In the genomic region with DNA sequence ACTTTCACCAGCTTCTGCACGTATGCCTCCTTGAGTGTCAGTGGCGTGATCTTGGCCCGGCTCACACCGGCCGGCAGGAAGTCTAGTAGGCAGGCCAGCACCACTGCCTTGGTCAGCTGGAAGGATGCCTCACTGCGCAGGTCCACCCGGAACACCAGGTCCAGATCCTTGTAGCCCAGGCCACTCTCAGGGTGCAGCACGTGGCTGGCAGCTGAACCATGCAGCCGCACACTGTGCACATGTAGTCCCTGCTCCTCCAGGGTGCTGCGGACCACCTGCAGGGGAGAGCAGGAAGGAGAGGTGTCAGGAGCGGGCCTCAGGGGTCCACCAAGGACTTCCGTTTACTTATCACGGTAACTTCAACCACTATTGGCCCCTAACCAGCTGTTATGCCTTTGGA, we compare ENCODE assay signal across 31 cellular contexts. TPM values are rescaled to one million over a fixed set of nuclear protein-coding genes. Genes with fewer than 3 reads are reported as not detected.
DNase-seq lines count a peak whose midpoint lies in the region; ATAC-seq and TF ChIP-seq lines count a peak whose summit lies in the region.
"Had no signal": no experiment of that assay in that cellular context is flagged by ENCODE, and none has a peak within 500 bp of the region (broad histone marks: within the 10 kb centered on the region; RNA-seq: fewer than 3 reads in every experiment).

No MANE protein-coding gene starts in this region.

- intact Hi-C loops in breast epithelium (cut with DNase I; ENCODE audit: low total_unique reads) (no loop called here), mammary epithelial cell (cut with micrococcal nuclease) (no loop called here), esophagus muscularis mucosa (cut with DNase I) (no loop called here), lower lobe of right lung (cut with DNase I) (no loop called here)

- dilution Hi-C loops in mammary epithelial cell (cut with HindIII; ENCODE audit: low sequenced_read_pairs): no loop called here

- H3K36me3 ChIP-seq in breast epithelium (no peaks in the 10 kb centered on the region), mammary epithelial cell (ENCODE audit: insufficient read depth, low read length) (peaks cover 9% of the 10 kb centered on the region), esophagus muscularis mucosa (peaks cover 10 to 28% (median 24%) of the 10 kb centered on the region in 4 donors), lower lobe of right lung (peaks cover 9% of the 10 kb centered on the region)
- H3K36me3 ChIP-seq: ovary, spleen had no signal

- H3K9me3 ChIP-seq in breast epithelium (no peaks in the 10 kb centered on the region), mammary epithelial cell (replicated peaks; ENCODE audit: insufficient read depth, low read length) (no peaks in the 10 kb centered on the region), esophagus muscularis mucosa (no peaks in the 10 kb centered on the region), lower lobe of right lung (no peaks in the 10 kb centered on the region)
- H3K9me3 ChIP-seq: ovary, spleen, testis had no signal

- no peak overlapping the region for H3K4me2 ChIP-seq in mammary epithelial cell (ENCODE audit: insufficient read depth, low read depth, low read length)

- in situ Hi-C loops in mammary epithelial cell (cut with MboI; ENCODE audit: low sequenced_read_pairs in 2 of 2): no loop called here

- TF ChIP-seq CTCF in breast epithelium (IDR thresholded peaks at IDR 0.05) (no peak), mammary epithelial cell (conservative IDR thresholded peaks at IDR 0.05 in 1 of 2, IDR thresholded peaks at IDR 0.05 in 1 of 2; ENCODE audit: extremely low read depth in 1 of 2, insufficient read depth in 1 of 2, low read depth in 1 of 2, low read length in 2 of 2) (no peak), esophagus muscularis mucosa (IDR thresholded peaks at IDR 0.05) (no peak), lower lobe of right lung (IDR thresholded peaks at IDR 0.05) (no peak)

- H3K4me1 ChIP-seq in breast epithelium (peaks cover 9 to 42% of the 10 kb centered on the region in 2 donors), mammary epithelial cell (ENCODE audit: insufficient read depth, low read length) (peaks cover 89% of the 10 kb centered on the region), esophagus muscularis mucosa (peaks cover 67 to 94% (median 90%) of the 10 kb centered on the region in 4 donors), lower lobe of right lung (peaks cover 68% of the 10 kb centered on the region)

- CTCF ChIA-PET in mammary epithelial cell (lab: Charles Lee; ENCODE audit: low non-redundant PET) (interaction anchor here (0.6 kb wide), 1 partner anchor 39 kb away, joined by 6 read pairs; no protein-coding TSS in a partner anchor), HEK293T (lab: Yijun Ruan, JAX) (interaction anchor here (1.3 kb wide), 1 partner anchor 9 kb away, joined by 3 read pairs; no protein-coding TSS in a partner anchor)

- H4K20me1 ChIP-seq in mammary epithelial cell (ENCODE audit: insufficient read depth, low read length): no peaks in the 10 kb centered on the region

- no peak for ATAC-seq in lower lobe of right lung
- ATAC-seq in GM21737 (IDR thresholded peaks at IDR 0.05; ENCODE audit: unreplicated experiment): no peak
- ATAC-seq in HG03521 (IDR thresholded peaks at IDR 0.05; ENCODE audit: unreplicated experiment): no peak
- ATAC-seq: CD8-positive, alpha-beta T cell; naive thymus-derived CD4-positive, alpha-beta T cell; stimulated activated memory B cell treated with anti-CD40 and anti-IgM and Interleukin-4, amounts not matched to agents 10 μg/mL and 1 μg/mL and 100 μg/mL, for 72 hours had no signal

- POLR2A ChIA-PET in HEK293T (lab: Yijun Ruan, JAX): no interaction called here

- H3K79me2 ChIP-seq in mammary epithelial cell (ENCODE audit: insufficient read depth, low read length): peaks cover 47% of the 10 kb centered on the region

- 84% methylated on average over 9 of the region's 13 CpGs for WGBS in mammary epithelial cell (ENCODE audit: low coverage, missing lambda C conversion rate)
- WGBS in esophagus muscularis mucosa: 66% methylated on average over 13 of the region's 13 CpGs

- DNase-seq in breast epithelium (ENCODE audit: low spot score in 2 of 2) (no peak), mammary epithelial cell (no peak), esophagus muscularis mucosa (ENCODE audit: extremely low spot score) (no peak), lower lobe of right lung (peak; percentile 68), HEK293T (ENCODE audit: extremely low spot score) (no peak), HuH-7.5 (ENCODE audit: low spot score) (no peak)
- DNase-seq: activated CD8-positive, alpha-beta memory T cell treated with anti-CD3 and anti-CD28 coated beads for 24 hours; activated gamma-delta T cell treated with Interleukin-2 at 50 U/mL for 16 hours; activated T-cell treated with anti-CD3 and anti-CD28 coated beads, Interleukin-2, amount 50 U/mL, for 1 hour; CD8-positive, alpha-beta T cell; cerebellar nuclear complex; DMS153; GDM1; GOT3; hippocampal formation; kidney glomerular epithelial cell; naive thymus-derived CD4-positive, alpha-beta T cell; NCI-H1048; NCI-H1930; ovary; spleen; stimulated activated CD4-positive, alpha-beta T cell treated with anti-CD3 and anti-CD28 coated beads, Interleukin-4, amount 100 ng/mL, for 1 hour; testis had no signal

- H3K4me3 ChIP-seq in breast epithelium (no peak overlapping the region), mammary epithelial cell (replicated peaks in 1 of 3; ENCODE audit: insufficient read depth in 1 of 3, low read depth in 2 of 3, low read length in 3 of 3) (no peak overlapping the region), esophagus muscularis mucosa (no peak overlapping the region), lower lobe of right lung (no peak overlapping the region)
- H3K4me3 ChIP-seq: ovary, SK-N-MC, spleen, testis had no signal

- TF ChIP-seq POLR2A in breast epithelium (IDR thresholded peaks at IDR 0.05): no peak
- TF ChIP-seq POLR2A in esophagus muscularis mucosa (IDR thresholded peaks at IDR 0.05; ENCODE audit: low read depth): no peak

- no TSS peak for BruUV-seq in mammary epithelial cell (replicated peaks; lab: Mats Ljungman, UMichigan)

- H3K9ac ChIP-seq in mammary epithelial cell (ENCODE audit: insufficient read depth, low read length): no peak overlapping the region

- TF ChIP-seq EP300 in esophagus muscularis mucosa (IDR thresholded peaks at IDR 0.05): no peak

- H3K27me3 ChIP-seq in breast epithelium (no peaks in the 10 kb centered on the region), mammary epithelial cell (ENCODE audit: insufficient read depth, low read length) (no peaks in the 10 kb centered on the region), esophagus muscularis mucosa (no peaks in the 10 kb centered on the region), lower lobe of right lung (ENCODE audit: low read depth) (no peaks in the 10 kb centered on the region)
- H3K27me3 ChIP-seq: ovary, testis had no signal

- H2AFZ ChIP-seq in mammary epithelial cell (ENCODE audit: low read depth, low read length): no peak overlapping the region

- H3K27ac ChIP-seq in breast epithelium: peak overlapping the region; percentile 26 to 94
- no peak overlapping the region for H3K27ac ChIP-seq in mammary epithelial cell (ENCODE audit: insufficient read depth, low read depth, low read length)
- H3K27ac ChIP-seq in esophagus muscularis mucosa (replicated peaks in 1 of 4): peak overlapping the region; percentile 93 to 97 (median 95)
- H3K27ac ChIP-seq in lower lobe of right lung: peak overlapping the region; percentile 67
- H3K27ac ChIP-seq: 22Rv1, ovary, spleen, testis had no signal

TF ChIP-seq in HEK293T, 16 proteins besides CTCF, POLR2A, EP300 and RAD21:
- no peak for TF ChIP-seq NFRKB (IDR thresholded peaks at IDR 0.05)
- no peak for TF ChIP-seq CTBP1 (IDR thresholded peaks at IDR 0.05; ENCODE audit: borderline replicate concordance)
- TF ChIP-seq BHLHE40 (IDR thresholded peaks at IDR 0.05; ENCODE audit: borderline replicate concordance): no peak
- TF ChIP-seq, protein P1, sequence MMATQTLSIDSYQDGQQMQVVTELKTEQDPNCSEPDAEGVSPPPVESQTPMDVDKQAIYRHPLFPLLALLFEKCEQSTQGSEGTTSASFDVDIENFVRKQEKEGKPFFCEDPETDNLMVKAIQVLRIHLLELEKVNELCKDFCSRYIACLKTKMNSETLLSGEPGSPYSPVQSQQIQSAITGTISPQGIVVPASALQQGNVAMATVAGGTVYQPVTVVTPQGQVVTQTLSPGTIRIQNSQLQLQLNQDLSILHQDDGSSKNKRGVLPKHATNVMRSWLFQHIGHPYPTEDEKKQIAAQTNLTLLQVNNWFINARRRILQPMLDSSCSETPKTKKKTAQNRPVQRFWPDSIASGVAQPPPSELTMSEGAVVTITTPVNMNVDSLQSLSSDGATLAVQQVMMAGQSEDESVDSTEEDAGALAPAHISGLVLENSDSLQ (IDR thresholded peaks at IDR 0.05): no peak
- TF ChIP-seq TARDBP (IDR thresholded peaks at IDR 0.05): no peak
- TF ChIP-seq SUZ12 (IDR thresholded peaks at IDR 0.05): no peak
- TF ChIP-seq HDGF (IDR thresholded peaks at IDR 0.05; ENCODE audit: borderline replicate concordance): no peak
- no peak for TF ChIP-seq LEF1 (IDR thresholded peaks at IDR 0.05; ENCODE audit: borderline replicate concordance)
- no peak for TF ChIP-seq FOXA1 (IDR thresholded peaks at IDR 0.05)
- TF ChIP-seq ZNF384 (IDR thresholded peaks at IDR 0.05): no peak
- no peak for TF ChIP-seq FOXK2 (IDR thresholded peaks at IDR 0.05)
- TF ChIP-seq ELF4 (IDR thresholded peaks at IDR 0.05): no peak
- no peak for TF ChIP-seq FOXM1 (IDR thresholded peaks at IDR 0.05; ENCODE audit: borderline replicate concordance)
- TF ChIP-seq ARNT (IDR thresholded peaks at IDR 0.05): no peak
- TF ChIP-seq SP1 (IDR thresholded peaks at IDR 0.05): no peak
- TF ChIP-seq L3MBTL2 (conservative IDR thresholded peaks at IDR 0.05): no peak

RNA-seq across cellular contexts. Expression of a gene that starts 6.0 kb away (rescaled TPM):
- total RNA-seq in breast epithelium (10 to 100 TPM; 15.2 to 46.2 (median 23.9) TPM), mammary epithelial cell (10 to 100 TPM; 23.4 to 50.7 TPM), esophagus muscularis mucosa (100 to 1,000 TPM; 168 to 299 (median 239) TPM), lower lobe of right lung (21.1 TPM)
- 21.8 TPM for polyA plus RNA-seq in mammary epithelial cell
- polyA minus RNA-seq in mammary epithelial cell: 24.1 TPM
- total RNA-seq: CD8-positive, alpha-beta T cell; frontal cortex had no signal
- polyA plus RNA-seq: naive thymus-derived CD4-positive, alpha-beta T cell had no signal

RNA-seq across cellular contexts. Expression of a gene that starts 13.2 kb away (rescaled TPM):
- 10 to 100 TPM in 2 of 3 donors, 1 to 10 TPM in 1; 1.6 to 27.8 (median 16.7) TPM for total RNA-seq in breast epithelium
- 100 to 1,000 TPM in 1 of 2 donors, 10 to 100 TPM in 1; 99.0 to 142 TPM for total RNA-seq in mammary epithelial cell
- 196 TPM for polyA plus RNA-seq in mammary epithelial cell
- polyA minus RNA-seq in mammary epithelial cell: 75.9 TPM
- 10 to 100 TPM; 33.6 to 50.3 (median 41.5) TPM for total RNA-seq in esophagus muscularis mucosa
- 15.3 TPM for total RNA-seq in lower lobe of right lung
- total RNA-seq: CD8-positive, alpha-beta T cell had no signal
- polyA plus RNA-seq: naive thymus-derived CD4-positive, alpha-beta T cell had no signal

RNA-seq across cellular contexts. Expression of a gene that starts 46.4 kb away (rescaled TPM):
- 10 to 100 TPM in 2 of 3 donors, not detected in 1; 10.8 to 22.2 TPM for total RNA-seq in breast epithelium
- total RNA-seq in mammary epithelial cell: 10 to 100 TPM; 15.2 to 24.7 TPM
- 26.4 TPM for polyA plus RNA-seq in mammary epithelial cell
- polyA minus RNA-seq in mammary epithelial cell: 25.0 TPM
- total RNA-seq in esophagus muscularis mucosa: under 1 TPM in 2 of 4 donors, not detected in 2; 0.33 to 0.42 TPM
- total RNA-seq in lower lobe of right lung: 8.1 TPM
- total RNA-seq: frontal cortex, LHCN-M2, RPMI7951 had no signal
